19 cellular contexts compared by ENCODE assay signal in the genomic region with DNA sequence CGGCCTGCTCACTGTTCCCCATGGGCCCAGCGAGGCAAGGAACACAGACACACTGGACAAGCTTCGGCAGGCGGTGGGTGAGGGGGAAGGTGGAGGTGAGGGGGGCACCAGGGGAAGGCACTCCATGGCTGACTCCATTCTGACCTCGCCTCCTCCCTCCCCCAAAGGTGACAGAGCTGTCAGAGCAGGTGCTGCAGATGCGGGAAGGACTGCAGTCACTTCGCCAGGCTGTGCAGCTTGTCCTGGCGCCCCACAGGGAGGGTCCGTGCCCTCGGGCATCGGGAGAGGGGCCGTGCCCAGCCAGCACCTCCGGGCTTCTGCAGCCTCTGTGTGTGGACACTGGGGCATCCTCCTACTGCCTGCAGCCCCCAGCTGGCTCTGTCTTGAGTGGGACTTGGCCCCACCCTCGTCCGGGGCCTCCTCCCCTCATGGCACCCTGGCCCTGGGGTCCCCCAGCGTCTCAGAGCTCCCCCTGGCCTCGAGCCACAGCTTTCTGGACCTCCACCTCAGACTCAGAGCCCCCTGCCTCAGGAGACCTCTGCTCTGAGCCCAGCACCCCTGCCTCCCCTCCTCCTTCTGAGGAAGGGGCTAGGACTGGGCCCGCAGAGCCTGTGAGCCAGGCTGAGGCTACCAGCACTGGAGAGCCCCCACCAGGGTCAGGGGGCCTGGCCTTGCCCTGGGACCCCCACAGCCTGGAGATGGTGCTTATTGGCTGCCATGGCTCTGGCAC. TPM values are rescaled to one million over a fixed set of nuclear protein-coding genes. Genes with fewer than 3 reads are reported as not detected.
"Had no signal": no experiment of that assay in that cellular context is flagged by ENCODE, and none has a peak within 500 bp of the region (broad histone marks: within the 10 kb centered on the region; RNA-seq: fewer than 3 reads in every experiment).

No MANE protein-coding gene starts in this region.

- H3K4me3 ChIP-seq: body of pancreas, colonic mucosa, transverse colon, uterus had no signal

- H3K9me3 ChIP-seq: body of pancreas, colonic mucosa, transverse colon, uterus had no signal

- FAIRE-seq: endometrium, frontal cortex had no signal

- H3K27ac ChIP-seq: body of pancreas, colonic mucosa, transverse colon, uterus had no signal

- H3K27me3 ChIP-seq: body of pancreas, colonic mucosa, transverse colon, uterus had no signal

- DNase-seq: activated CD4-positive, alpha-beta T cell treated with anti-CD3 and anti-CD28 coated beads, Interleukin-2, amount 10 ng/mL, durations not matched to agents 7 days and 5 days; activated CD8-positive, alpha-beta T cell treated with anti-CD3 and anti-CD28 coated beads, Interleukin-2, amount 10 ng/mL, durations not matched to agents 7 days and 5 days; activated effector memory CD4-positive, alpha-beta T cell treated with Interleukin-2 at 50 U/mL for 16 hours; activated T-cell treated with anti-CD3 and anti-CD28 coated beads, Interleukin-2, amount 50 U/mL, for 24 hours; amniotic stem cell; body of pancreas; colonic mucosa; erythroblast; islet precursor cell; mammary epithelial cell; midbrain; nephron progenitor cell; occipital lobe; T-helper 1 cell; transverse colon; uterus had no signal

- H3K4me1 ChIP-seq: colonic mucosa, transverse colon, uterus had no signal

- ATAC-seq: activated CD8-positive, alpha-beta T cell treated with anti-CD3 and anti-CD28 coated beads, Interleukin-2, amount 10 ng/mL, durations not matched to agents 7 days and 5 days; body of pancreas had no signal

- H3K36me3 ChIP-seq: uterus had no signal

RNA-seq across cellular contexts. Expression of gene FAM186B, which starts 48.1 kb away (rescaled TPM):
- total RNA-seq: occipital lobe, skeletal muscle tissue had no signal
